1 cellular context compared by ENCODE assay signal in genomic region chr1:44819257-44819593, GRCh38.
TF ChIP-seq lines count a peak whose summit lies in the region.

No MANE protein-coding gene starts in this region.

TF ChIP-seq in endothelial cell of umbilical vein, 7 proteins besides CTCF, POLR2A, EP300 and RAD21:
- TF ChIP-seq GATA2 (IDR thresholded peaks at IDR 0.05; ENCODE audit: insufficient read depth, insufficient read length, low read depth, low read length), result peak; percentile 56
- TF ChIP-seq EZH2 (IDR thresholded peaks at IDR 0.05; ENCODE audit: borderline replicate concordance, low read depth, low read length, severe bottlenecking), result no peak
